In the genomic region with DNA sequence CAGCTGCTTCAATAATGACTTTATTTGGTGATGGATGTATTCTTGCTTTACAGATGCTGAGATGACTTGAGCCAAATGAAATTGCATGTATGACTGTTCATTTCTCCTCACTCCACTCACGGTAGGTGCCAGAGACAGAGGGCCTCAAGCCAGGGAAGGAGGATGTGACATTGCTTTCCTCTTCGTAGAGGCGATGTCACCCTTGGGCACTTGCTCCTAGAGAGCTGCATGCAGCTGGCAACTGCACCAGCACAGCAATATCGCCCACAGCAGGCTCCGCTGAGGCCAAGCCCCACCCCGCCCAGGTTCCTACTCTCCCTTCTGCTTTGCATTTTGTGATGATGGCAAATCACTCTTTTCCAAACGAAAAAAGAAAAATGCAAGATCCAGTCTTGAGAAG, we compare ENCODE assay signal across 15 cellular contexts.
DNase-seq lines count a peak whose midpoint lies in the region; ATAC-seq and TF ChIP-seq lines count a peak whose summit lies in the region.
"Had no signal": no experiment of that assay in that cellular context is flagged by ENCODE, and none has a peak within 500 bp of the region (broad histone marks: within the 10 kb centered on the region; RNA-seq: fewer than 3 reads in every experiment).

No MANE protein-coding gene starts in this region.

- H3K9me3 ChIP-seq in body of pancreas, result no peaks in the 10 kb centered on the region

- no peaks in the 10 kb centered on the region for H3K36me3 ChIP-seq in body of pancreas (replicated peaks in 1 of 2; ENCODE audit: insufficient read depth in 1 of 2, low read depth in 2 of 2)

- WGBS in body of pancreas, 2 donors, result 86% methylated on average over 7 of the region's 7 CpGs

- intact Hi-C loops in body of pancreas (cut with DNase I), result no loop called here

- no peaks in the 10 kb centered on the region for H3K4me1 ChIP-seq in body of pancreas

- no peak for ATAC-seq in body of pancreas

- no peak overlapping the region for H3K4me3 ChIP-seq in body of pancreas

- TF ChIP-seq CTCF in body of pancreas (IDR thresholded peaks at IDR 0.05), result no peak

- H3K27me3 ChIP-seq in body of pancreas, result no peaks in the 10 kb centered on the region

- no peak overlapping the region for H3K27ac ChIP-seq in body of pancreas
- H3K27ac ChIP-seq: 22Rv1 had no signal

- peak; percentile 5 for DNase-seq in NCI-H1092 treated with DMSO at 0.1 percent for 48 hours (lab: John Stamatoyannopoulos, UW)
- no peak for DNase-seq in NCI-H1092 (lab: John Stamatoyannopoulos, UW)
- DNase-seq in stimulated activated CD4-positive, alpha-beta T cell treated with anti-CD3 and anti-CD28 coated beads, Interleukin-1b, Interleukin-23, amount 100 ng/mL, for 48 hours, result peak; percentile 4
- DNase-seq in stimulated activated CD4-positive, alpha-beta T cell treated with anti-CD3 and anti-CD28 coated beads, Interleukin-12 subunit alpha, Interleukin-12 subunit beta, amount 100 ng/mL, for 4 hours, result no peak
- DNase-seq in SHP77 treated with DMSO at 0.1 percent for 48 hours (lab: John Stamatoyannopoulos, UW), result peak; percentile 45
- DNase-seq in NCI-H510A treated with DMSO at 0.1 percent for 48 hours (lab: John Stamatoyannopoulos, UW), result no peak
- DNase-seq in body of pancreas, result no peak
- DNase-seq in stimulated activated CD4-positive, alpha-beta T cell treated with anti-CD3 and anti-CD28 coated beads, Interleukin-2, amount 100 ng/mL, for 48 hours, result no peak
- DNase-seq: CD4-positive, alpha-beta memory T cell; H7; NCI-H1436; NCI-H2171; NCI-H524 treated with DMSO at 0.1 percent for 48 hours; SIG-M5 had no signal

- TF ChIP-seq POLR2A in body of pancreas (IDR thresholded peaks at IDR 0.05), result no peak

Comparison
In these comparisons a context has a peak if more than half of its experiments do, and no peak if none do; other contexts are left out.
1. DNase-seq: peak in NCI-H1092 treated with DMSO at 0.1 percent for 48 hours (single experiment), stimulated activated CD4-positive, alpha-beta T cell treated with anti-CD3 and anti-CD28 coated beads, Interleukin-1b, Interleukin-23, amount 100 ng/mL, for 48 hours (single experiment) and SHP77 treated with DMSO at 0.1 percent for 48 hours (single experiment); none in NCI-H1092 (single experiment), stimulated activated CD4-positive, alpha-beta T cell treated with anti-CD3 and anti-CD28 coated beads, Interleukin-12 subunit alpha, Interleukin-12 subunit beta, amount 100 ng/mL, for 4 hours (single experiment), NCI-H510A treated with DMSO at 0.1 percent for 48 hours (single experiment), body of pancreas (0 of 4) and stimulated activated CD4-positive, alpha-beta T cell treated with anti-CD3 and anti-CD28 coated beads, Interleukin-2, amount 100 ng/mL, for 48 hours (0 of 2).